7 cellular contexts compared by ENCODE assay signal in the genomic region with DNA sequence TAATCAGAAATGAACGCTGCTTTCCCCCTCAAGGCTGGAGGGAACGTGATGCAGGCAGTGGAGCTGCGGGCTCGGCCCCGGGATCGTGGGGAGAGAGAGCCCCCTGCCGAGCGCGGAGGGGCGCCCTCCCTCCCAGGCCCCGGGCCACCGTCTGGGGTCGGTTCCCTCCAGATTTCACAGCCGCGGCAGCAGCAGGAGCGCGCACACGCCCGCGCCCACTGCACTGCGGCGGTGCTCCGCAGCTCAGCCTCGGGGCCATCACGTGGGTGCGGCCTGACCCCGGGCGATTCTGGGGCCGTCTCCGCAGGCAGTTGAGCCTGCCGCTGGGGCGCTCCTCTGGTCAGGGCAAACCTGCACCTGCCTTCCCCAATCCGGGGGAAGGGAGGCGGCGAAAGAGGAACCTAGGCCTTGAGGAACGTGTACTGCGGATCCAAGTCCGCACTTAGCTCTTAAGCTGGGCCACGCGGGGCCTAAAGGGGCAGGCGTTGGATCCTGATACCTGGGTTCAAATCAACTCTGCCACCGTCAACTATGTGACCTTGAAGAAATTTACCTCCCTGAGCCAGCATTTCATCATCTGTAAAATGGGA. TPM values are rescaled to one million over a fixed set of nuclear protein-coding genes. Genes with fewer than 3 reads are reported as not detected.
DNase-seq lines count a peak whose midpoint lies in the region; ATAC-seq, FAIRE-seq and TF ChIP-seq lines count a peak whose summit lies in the region.

No MANE protein-coding gene starts in this region.

- no peaks in the 10 kb centered on the region for H3K79me2 ChIP-seq in OCI-LY1 (ENCODE audit: insufficient read depth, low read length)

- no peaks in the 10 kb centered on the region for H3K9me3 ChIP-seq in OCI-LY1 (ENCODE audit: low read length)
- H3K9me3 ChIP-seq in kidney (ENCODE audit: control insufficient read depth in 1 of 2, low read length in 2 of 2), result no peaks in the 10 kb centered on the region

- no peak overlapping the region for H2AFZ ChIP-seq in OCI-LY1 (ENCODE audit: low read length)

- H3K9me2 ChIP-seq in OCI-LY1 (ENCODE audit: low read depth, low read length), result no peaks in the 10 kb centered on the region

- peak overlapping the region; percentile 11; the same call in 1 of the 2 replicates for H3K9ac ChIP-seq in OCI-LY1 (ENCODE audit: low read length)
- no peak overlapping the region for H3K9ac ChIP-seq in kidney (ENCODE audit: low read length in 2 of 2)

- no peaks in the 10 kb centered on the region for H3K36me3 ChIP-seq in OCI-LY1 (ENCODE audit: insufficient read depth, low read length)
- H3K36me3 ChIP-seq in kidney (ENCODE audit: control insufficient read depth in 1 of 2, insufficient read depth in 2 of 2, low read length in 2 of 2), result no peaks in the 10 kb centered on the region

- H3K4me1 ChIP-seq in OCI-LY1 (ENCODE audit: insufficient read depth, low read length, severe bottlenecking) (peaks cover 17% of the 10 kb centered on the region), kidney (ENCODE audit: control insufficient read depth in 1 of 2, insufficient read depth in 1 of 2, low read depth in 1 of 2, low read length in 2 of 2) (peaks cover 0 to 7% of the 10 kb centered on the region in 2 donors)

- ATAC-seq in GM19452 (IDR thresholded peaks at IDR 0.05; ENCODE audit: unreplicated experiment), result no peak

- no peaks in the 10 kb centered on the region for H4K20me1 ChIP-seq in OCI-LY1 (ENCODE audit: insufficient read depth, low read length)

- no peak overlapping the region for H3K27ac ChIP-seq in OCI-LY1 (ENCODE audit: low read depth, low read length, poor library complexity, severe bottlenecking)
- no peak overlapping the region for H3K27ac ChIP-seq in kidney (ENCODE audit: low read depth in 2 of 2, low read length in 2 of 2)

- H3K4me3 ChIP-seq in OCI-LY1 (ENCODE audit: low read depth, low read length, poor library complexity, severe bottlenecking), result peak overlapping the region; percentile 23
- H3K4me3 ChIP-seq in kidney (ENCODE audit: low read length in 2 of 2), result peak overlapping the region in 1 of 2 donors; percentile 49

- intact Hi-C loops in kidney (cut with DNase I), result no loop called here

- POLR2A ChIA-PET in HEK293T (lab: Yijun Ruan, JAX), result interaction anchor here (4.0 kb wide), 1 partner anchor 10 kb away, joined by 39 read pairs; the partner anchor contains the start of gene DELE1

- H3K4me2 ChIP-seq in OCI-LY1 (ENCODE audit: low read length), result peak overlapping the region; percentile 46

- FAIRE-seq in kidney (lab: Jason Lieb, UNC), result no peak

- no peaks in the 10 kb centered on the region for H3F3A ChIP-seq in OCI-LY1 (ENCODE audit: insufficient read depth, low read length)

- TF ChIP-seq CTCF in GM12873 (IDR thresholded peaks at IDR 0.05; ENCODE audit: insufficient read depth, low read depth, low read length, missing control alignments) (peak; percentile 28), OCI-LY1 (IDR thresholded peaks at IDR 0.05; ENCODE audit: low read length) (peak; percentile 36), kidney (IDR thresholded peaks at IDR 0.05; ENCODE audit: borderline replicate concordance, extremely low read depth, insufficient read depth) (peak; percentile 19)

- DNase-seq in HEK293T (ENCODE audit: extremely low spot score) (peak; percentile 28), cerebellum (ENCODE audit: low spot score) (peak; percentile 52), kidney (peak; percentile 85)
- DNase-seq in stimulated activated CD4-positive, alpha-beta T cell treated with anti-CD3 and anti-CD28 coated beads, Interleukin-15, amount 100 ng/mL, for 24 hours, result peak; percentile 47

- no peaks in the 10 kb centered on the region; the same call in 1 of the 2 replicates for H3K27me3 ChIP-seq in OCI-LY1 (ENCODE audit: insufficient read depth, low read length)

- CTCF ChIA-PET in HEK293T (lab: Yijun Ruan, JAX), result interaction anchor here (0.8 to 1.2 kb wide), 3 partner anchors 9 to 55 kb away, joined by 3 to 7 read pairs (median 4); partner anchors contain the start of gene DELE1

TF ChIP-seq in HEK293T, 16 proteins besides CTCF, POLR2A, EP300 and RAD21:
- TF ChIP-seq, protein P1, sequence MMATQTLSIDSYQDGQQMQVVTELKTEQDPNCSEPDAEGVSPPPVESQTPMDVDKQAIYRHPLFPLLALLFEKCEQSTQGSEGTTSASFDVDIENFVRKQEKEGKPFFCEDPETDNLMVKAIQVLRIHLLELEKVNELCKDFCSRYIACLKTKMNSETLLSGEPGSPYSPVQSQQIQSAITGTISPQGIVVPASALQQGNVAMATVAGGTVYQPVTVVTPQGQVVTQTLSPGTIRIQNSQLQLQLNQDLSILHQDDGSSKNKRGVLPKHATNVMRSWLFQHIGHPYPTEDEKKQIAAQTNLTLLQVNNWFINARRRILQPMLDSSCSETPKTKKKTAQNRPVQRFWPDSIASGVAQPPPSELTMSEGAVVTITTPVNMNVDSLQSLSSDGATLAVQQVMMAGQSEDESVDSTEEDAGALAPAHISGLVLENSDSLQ (IDR thresholded peaks at IDR 0.05), result no peak
- TF ChIP-seq L3MBTL2 (conservative IDR thresholded peaks at IDR 0.05), result 0 out of 2 replicates have a peak, but pooled peaks have one; percentile 39

RNA-seq across cellular contexts. Expression of gene DELE1, which starts 9.4 kb away (rescaled TPM):
- total RNA-seq in cerebellum (50.6 TPM), kidney (82.3 TPM)
- polyA plus RNA-seq in kidney (ENCODE audit: insufficient read depth, low read depth, low replicate concordance), result 67.7 TPM

RNA-seq across cellular contexts. Expression of gene PCDH1, which starts 36.0 kb away (rescaled TPM):
- total RNA-seq in cerebellum (27.4 TPM), kidney (147 TPM)
- 37.3 TPM for polyA plus RNA-seq in kidney (ENCODE audit: insufficient read depth, low read depth, low replicate concordance)

RNA-seq across cellular contexts. Expression of gene PCDH12, which starts 43.8 kb away (rescaled TPM):
- total RNA-seq in cerebellum (4.2 TPM), kidney (14.1 TPM)
- polyA plus RNA-seq in kidney (ENCODE audit: insufficient read depth, low read depth, low replicate concordance), result 7.4 TPM

RNA-seq across cellular contexts. Expression of gene RNF14, which starts 54.7 kb away (rescaled TPM):
- total RNA-seq in cerebellum, result 48.8 TPM
- total RNA-seq in kidney, result 69.3 TPM
- polyA plus RNA-seq in kidney (ENCODE audit: insufficient read depth, low read depth, low replicate concordance), result 53.5 TPM

Comparison
In these comparisons a context has a peak if more than half of its experiments do, and no peak if none do; other contexts are left out.
1. DNase-seq: peak in every context shown above with its lines; median percentile 85 in kidney; 52 in cerebellum; 47 in stimulated activated CD4-positive, alpha-beta T cell treated with anti-CD3 and anti-CD28 coated beads, Interleukin-15, amount 100 ng/mL, for 24 hours; 28 in HEK293T.